In the genomic region with DNA sequence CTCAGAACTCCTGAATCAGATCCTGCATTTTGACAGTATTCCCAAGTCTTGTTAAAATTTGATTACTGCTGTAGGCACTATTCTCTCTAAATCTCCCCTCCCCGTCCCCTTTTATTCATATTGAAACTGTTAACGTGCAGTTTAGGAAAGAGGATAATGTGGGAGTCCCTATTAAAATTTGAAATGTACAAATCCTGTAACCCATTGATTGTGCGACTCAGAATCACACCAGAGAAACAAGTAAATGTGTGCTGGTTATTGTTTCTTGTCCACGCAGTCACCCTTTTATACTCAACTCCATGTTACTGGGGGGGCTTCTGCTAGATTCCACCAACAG, we compare ENCODE assay signal across 1 cellular context.
TF ChIP-seq lines count a peak whose summit lies in the region.

No MANE protein-coding gene starts in this region.

TF ChIP-seq in K562, 482 proteins besides CTCF, POLR2A, EP300 and RAD21:
- TF ChIP-seq ILF3 (IDR thresholded peaks at IDR 0.05; ENCODE audit: borderline replicate concordance) (0 out of 2 replicates have a peak, but pooled peaks have one; percentile 31), CEBPG (CRISPR knock-in tag; IDR thresholded peaks at IDR 0.05) (no peak), CEBPG (tag; conservative IDR thresholded peaks at IDR 0.05 in 1 of 2, IDR thresholded peaks at IDR 0.05 in 1 of 2) (peak in 1 of 2 experiments; percentile 83; a peak in 3 of 4 replicates), TEAD1 (CRISPR knock-in tag; IDR thresholded peaks at IDR 0.05) (0 out of 4 replicates have a peak, but pooled peaks of 1 of the 2 experiments have one; percentile 2), PHF20 (IDR thresholded peaks at IDR 0.05; ENCODE audit: partially characterized antibody) (no peak), PHB (CRISPR knock-in tag; IDR thresholded peaks at IDR 0.05) (0 out of 2 replicates have a peak, but pooled peaks have one; percentile 38), TEAD4 (IDR thresholded peaks at IDR 0.05; ENCODE audit: low read length) (0 out of 2 replicates have a peak, but pooled peaks have one; percentile 1), TEAD4 (CRISPR knock-in tag; IDR thresholded peaks at IDR 0.05; ENCODE audit: borderline replicate concordance) (no peak), CHD1 (IDR thresholded peaks at IDR 0.05; ENCODE audit: low read length) (peak; percentile 73), HEY1 (CRISPR knock-in tag; IDR thresholded peaks at IDR 0.05; ENCODE audit: borderline replicate concordance) (0 out of 2 replicates have a peak, but pooled peaks have one; percentile 53), DNMT1 (IDR thresholded peaks at IDR 0.05) (peak; percentile 43; the same call in 1 of the 2 replicates), BRD4 (IDR thresholded peaks at IDR 0.05) (peak; percentile 76; the same call in 1 of the 2 replicates), FOSL1 (tag; conservative IDR thresholded peaks at IDR 0.05) (peak; percentile 34; the same call in 1 of the 2 replicates), NFATC3 (IDR thresholded peaks at IDR 0.05) (0 out of 2 replicates have a peak, but pooled peaks have one; percentile 4), HMG20B (CRISPR knock-in tag; IDR thresholded peaks at IDR 0.05) (no peak), POLR2AphosphoS5 (IDR thresholded peaks at IDR 0.05; ENCODE audit: control insufficient read depth, insufficient read depth, low read depth, low read length) (no peak)
- TF ChIP-seq, protein P1, sequence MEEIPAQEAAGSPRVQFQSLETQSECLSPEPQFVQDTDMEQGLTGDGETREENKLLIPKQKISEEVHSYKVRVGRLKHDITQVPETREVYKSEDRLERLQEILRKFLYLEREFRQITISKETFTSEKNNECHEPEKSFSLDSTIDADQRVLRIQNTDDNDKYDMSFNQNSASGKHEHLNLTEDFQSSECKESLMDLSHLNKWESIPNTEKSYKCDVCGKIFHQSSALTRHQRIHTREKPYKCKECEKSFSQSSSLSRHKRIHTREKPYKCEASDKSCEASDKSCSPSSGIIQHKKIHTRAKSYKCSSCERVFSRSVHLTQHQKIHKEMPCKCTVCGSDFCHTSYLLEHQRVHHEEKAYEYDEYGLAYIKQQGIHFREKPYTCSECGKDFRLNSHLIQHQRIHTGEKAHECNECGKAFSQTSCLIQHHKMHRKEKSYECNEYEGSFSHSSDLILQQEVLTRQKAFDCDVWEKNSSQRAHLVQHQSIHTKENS (CRISPR knock-in tag; IDR thresholded peaks at IDR 0.05), result 0 out of 2 replicates have a peak, but pooled peaks have one; percentile 27
- TF ChIP-seq, protein P2, sequence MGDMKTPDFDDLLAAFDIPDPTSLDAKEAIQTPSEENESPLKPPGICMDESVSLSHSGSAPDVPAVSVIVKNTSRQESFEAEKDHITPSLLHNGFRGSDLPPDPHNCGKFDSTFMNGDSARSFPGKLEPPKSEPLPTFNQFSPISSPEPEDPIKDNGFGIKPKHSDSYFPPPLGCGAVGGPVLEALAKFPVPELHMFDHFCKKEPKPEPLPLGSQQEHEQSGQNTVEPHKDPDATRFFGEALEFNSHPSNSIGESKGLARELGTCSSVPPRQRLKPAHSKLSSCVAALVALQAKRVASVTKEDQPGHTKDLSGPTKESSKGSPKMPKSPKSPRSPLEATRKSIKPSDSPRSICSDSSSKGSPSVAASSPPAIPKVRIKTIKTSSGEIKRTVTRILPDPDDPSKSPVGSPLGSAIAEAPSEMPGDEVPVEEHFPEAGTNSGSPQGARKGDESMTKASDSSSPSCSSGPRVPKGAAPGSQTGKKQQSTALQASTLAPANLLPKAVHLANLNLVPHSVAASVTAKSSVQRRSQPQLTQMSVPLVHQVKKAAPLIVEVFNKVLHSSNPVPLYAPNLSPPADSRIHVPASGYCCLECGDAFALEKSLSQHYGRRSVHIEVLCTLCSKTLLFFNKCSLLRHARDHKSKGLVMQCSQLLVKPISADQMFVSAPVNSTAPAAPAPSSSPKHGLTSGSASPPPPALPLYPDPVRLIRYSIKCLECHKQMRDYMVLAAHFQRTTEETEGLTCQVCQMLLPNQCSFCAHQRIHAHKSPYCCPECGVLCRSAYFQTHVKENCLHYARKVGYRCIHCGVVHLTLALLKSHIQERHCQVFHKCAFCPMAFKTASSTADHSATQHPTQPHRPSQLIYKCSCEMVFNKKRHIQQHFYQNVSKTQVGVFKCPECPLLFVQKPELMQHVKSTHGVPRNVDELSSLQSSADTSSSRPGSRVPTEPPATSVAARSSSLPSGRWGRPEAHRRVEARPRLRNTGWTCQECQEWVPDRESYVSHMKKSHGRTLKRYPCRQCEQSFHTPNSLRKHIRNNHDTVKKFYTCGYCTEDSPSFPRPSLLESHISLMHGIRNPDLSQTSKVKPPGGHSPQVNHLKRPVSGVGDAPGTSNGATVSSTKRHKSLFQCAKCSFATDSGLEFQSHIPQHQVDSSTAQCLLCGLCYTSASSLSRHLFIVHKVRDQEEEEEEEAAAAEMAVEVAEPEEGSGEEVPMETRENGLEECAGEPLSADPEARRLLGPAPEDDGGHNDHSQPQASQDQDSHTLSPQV (IDR thresholded peaks at IDR 0.05), result 0 out of 2 replicates have a peak, but pooled peaks have one; percentile 17
- TF ChIP-seq, protein P3, sequence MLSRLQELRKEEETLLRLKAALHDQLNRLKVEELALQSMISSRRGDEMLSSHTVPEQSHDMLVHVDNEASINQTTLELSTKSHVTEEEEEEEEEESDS (CRISPR knock-in tag; IDR thresholded peaks at IDR 0.05), result no peak
- TF ChIP-seq, protein P4, sequence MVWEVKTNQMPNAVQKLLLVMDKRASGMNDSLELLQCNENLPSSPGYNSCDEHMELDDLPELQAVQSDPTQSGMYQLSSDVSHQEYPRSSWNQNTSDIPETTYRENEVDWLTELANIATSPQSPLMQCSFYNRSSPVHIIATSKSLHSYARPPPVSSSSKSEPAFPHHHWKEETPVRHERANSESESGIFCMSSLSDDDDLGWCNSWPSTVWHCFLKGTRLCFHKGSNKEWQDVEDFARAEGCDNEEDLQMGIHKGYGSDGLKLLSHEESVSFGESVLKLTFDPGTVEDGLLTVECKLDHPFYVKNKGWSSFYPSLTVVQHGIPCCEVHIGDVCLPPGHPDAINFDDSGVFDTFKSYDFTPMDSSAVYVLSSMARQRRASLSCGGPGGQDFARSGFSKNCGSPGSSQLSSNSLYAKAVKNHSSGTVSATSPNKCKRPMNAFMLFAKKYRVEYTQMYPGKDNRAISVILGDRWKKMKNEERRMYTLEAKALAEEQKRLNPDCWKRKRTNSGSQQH (CRISPR knock-in tag; IDR thresholded peaks at IDR 0.05), result no peak
